13 cellular contexts compared by ENCODE assay signal in genomic region chr16:9124908-9125584, GRCh38. TPM values are rescaled to one million over a fixed set of nuclear protein-coding genes. Genes with fewer than 3 reads are reported as not detected.
DNase-seq lines count a peak whose midpoint lies in the region; ATAC-seq and TF ChIP-seq lines count a peak whose summit lies in the region.
"Had no signal": no experiment of that assay in that cellular context is flagged by ENCODE, and none has a peak within 500 bp of the region (broad histone marks: within the 10 kb centered on the region; RNA-seq: fewer than 3 reads in every experiment).

No MANE protein-coding gene starts in this region.

- no peak overlapping the region for H3K4me2 ChIP-seq in OCI-LY3 (ENCODE audit: low read length)
- H3K4me2 ChIP-seq in smooth muscle cell, result no peak overlapping the region

- H3K27ac ChIP-seq in OCI-LY3 (ENCODE audit: low read length), result no peak overlapping the region
- H3K27ac ChIP-seq in smooth muscle cell (ENCODE audit: low read depth), result peak overlapping the region; percentile 51
- H3K27ac ChIP-seq in WERI-Rb-1, result no peak overlapping the region
- H3K27ac ChIP-seq: tibial artery had no signal

- H3K79me2 ChIP-seq in OCI-LY3 (ENCODE audit: low read length), result peaks cover 18% of the 10 kb centered on the region
- peaks cover 36% of the 10 kb centered on the region for H3K79me2 ChIP-seq in smooth muscle cell (ENCODE audit: low read depth)

- CTCF ChIA-PET in activated CD8-positive, alpha-beta memory T cell treated with anti-CD3 and anti-CD28 coated beads, Interleukin-2, amount 10 ng/mL, durations not matched to agents 7 days and 5 days (lab: Charles Lee), result interaction anchor here (1.3 kb wide), 1 partner anchor 10 kb away, joined by 6 read pairs; no protein-coding TSS in a partner anchor

- no peaks in the 10 kb centered on the region for H3K27me3 ChIP-seq in OCI-LY3 (ENCODE audit: low read depth, low read length)
- H3K27me3 ChIP-seq in smooth muscle cell (ENCODE audit: low read depth), result no peaks in the 10 kb centered on the region
- no peaks in the 10 kb centered on the region for H3K27me3 ChIP-seq in WERI-Rb-1 (ENCODE audit: insufficient read depth, low read depth, severe bottlenecking)
- H3K27me3 ChIP-seq: tibial artery had no signal

- H3F3A ChIP-seq in smooth muscle cell (ENCODE audit: low read depth), result peaks cover 13% of the 10 kb centered on the region

- peaks cover 23% of the 10 kb centered on the region for H3K36me3 Mint-ChIP-seq in activated CD8-positive, alpha-beta memory T cell treated with anti-CD3 and anti-CD28 coated beads, Interleukin-2, amount 10 ng/mL, durations not matched to agents 7 days and 5 days
- peaks cover 8% of the 10 kb centered on the region for H3K36me3 Mint-ChIP-seq in chondrocyte (ENCODE audit: low read depth)

- WGBS in smooth muscle cell (ENCODE audit: low lambda C conversion rate), result 86% methylated on average over 12 of the region's 12 CpGs

- H3K9ac ChIP-seq in OCI-LY3 (ENCODE audit: low read length), result no peak overlapping the region
- no peak overlapping the region for H3K9ac ChIP-seq in smooth muscle cell (ENCODE audit: low read depth)

- peak; percentile 42 for DNase-seq in activated CD8-positive, alpha-beta memory T cell treated with anti-CD3 and anti-CD28 coated beads, Interleukin-2, amount 10 ng/mL, durations not matched to agents 7 days and 5 days
- no peak for DNase-seq in activated CD8-positive, alpha-beta memory T cell treated with anti-CD3 and anti-CD28 coated beads, Interleukin-2, amount 50 U/mL, for 48 hours
- DNase-seq in chondrocyte (ENCODE audit: low spot score) (no peak), smooth muscle cell (lab: John Stamatoyannopoulos, UW; ENCODE audit: unreplicated experiment) (no peak), HCEC 1CT (no peak), WERI-Rb-1 (no peak)
- DNase-seq: activated T-cell treated with anti-CD3 and anti-CD28 coated beads for 4 hours; caudate nucleus; NCI-H2029; NK-92 treated with Interleukin-12 subunit alpha and Interleukin-12 subunit beta, amount 100 ng/mL, for 24 hours; tibial artery had no signal

- H3K4me3 ChIP-seq in OCI-LY3 (ENCODE audit: low read length) (no peak overlapping the region), smooth muscle cell (no peak overlapping the region), WERI-Rb-1 (ENCODE audit: low read depth, low read length) (no peak overlapping the region)
- H3K4me3 ChIP-seq: tibial artery had no signal

- TF ChIP-seq CTCF in OCI-LY3 (IDR thresholded peaks at IDR 0.05; ENCODE audit: low read depth, low read length) (peak; percentile 12; the same call in 1 of the 2 replicates), chondrocyte (IDR thresholded peaks at IDR 0.05) (peak; percentile 35), smooth muscle cell (IDR thresholded peaks at IDR 0.05; ENCODE audit: borderline replicate concordance, insufficient read depth, poor library complexity, severe bottlenecking) (no peak), WERI-Rb-1 (IDR thresholded peaks at IDR 0.05; ENCODE audit: low read depth, low read length) (no peak)

- H3K4me1 ChIP-seq in OCI-LY3 (ENCODE audit: low read length), result peaks cover 28% of the 10 kb centered on the region
- no peaks in the 10 kb centered on the region for H3K4me1 ChIP-seq in smooth muscle cell (ENCODE audit: low read depth)

- H3K9me3 ChIP-seq in OCI-LY3 (ENCODE audit: insufficient read depth, low read length), result no peaks in the 10 kb centered on the region
- H3K9me3 ChIP-seq in smooth muscle cell (replicated peaks; ENCODE audit: low read depth), result no peaks in the 10 kb centered on the region
- no peaks in the 10 kb centered on the region for H3K9me3 ChIP-seq in WERI-Rb-1 (ENCODE audit: severe bottlenecking)
- H3K9me3 ChIP-seq: tibial artery had no signal

- no peak overlapping the region for H3K4me3 Mint-ChIP-seq in activated CD8-positive, alpha-beta memory T cell treated with anti-CD3 and anti-CD28 coated beads, Interleukin-2, amount 10 ng/mL, durations not matched to agents 7 days and 5 days
- no peak overlapping the region for H3K4me3 Mint-ChIP-seq in chondrocyte (ENCODE audit: unreplicated experiment)

- H3K9me3 Mint-ChIP-seq in activated CD8-positive, alpha-beta memory T cell treated with anti-CD3 and anti-CD28 coated beads, Interleukin-2, amount 10 ng/mL, durations not matched to agents 7 days and 5 days (ENCODE audit: low read depth), result no peaks in the 10 kb centered on the region
- H3K9me3 Mint-ChIP-seq in chondrocyte (ENCODE audit: low read depth), result no peaks in the 10 kb centered on the region

- H2AFZ ChIP-seq in OCI-LY3 (ENCODE audit: low read depth, low read length) (no peak overlapping the region), smooth muscle cell (ENCODE audit: low read depth) (no peak overlapping the region)

- H3K27me3 Mint-ChIP-seq in activated CD8-positive, alpha-beta memory T cell treated with anti-CD3 and anti-CD28 coated beads, Interleukin-2, amount 10 ng/mL, durations not matched to agents 7 days and 5 days, result no peaks in the 10 kb centered on the region
- H3K27me3 Mint-ChIP-seq in chondrocyte (ENCODE audit: low read depth), result no peaks in the 10 kb centered on the region

- H3K27ac Mint-ChIP-seq in activated CD8-positive, alpha-beta memory T cell treated with anti-CD3 and anti-CD28 coated beads, Interleukin-2, amount 10 ng/mL, durations not matched to agents 7 days and 5 days, result no peak overlapping the region
- peak overlapping the region; percentile 66 for H3K27ac Mint-ChIP-seq in chondrocyte (ENCODE audit: unreplicated experiment)

- H3K36me3 ChIP-seq in OCI-LY3 (replicated peaks; ENCODE audit: low read depth, low read length) (peaks cover 25% of the 10 kb centered on the region), smooth muscle cell (ENCODE audit: low read depth) (no peaks in the 10 kb centered on the region), WERI-Rb-1 (peaks cover 11% of the 10 kb centered on the region)

- H3K4me1 Mint-ChIP-seq in activated CD8-positive, alpha-beta memory T cell treated with anti-CD3 and anti-CD28 coated beads, Interleukin-2, amount 10 ng/mL, durations not matched to agents 7 days and 5 days, result peaks cover 63% of the 10 kb centered on the region
- H3K4me1 Mint-ChIP-seq in chondrocyte (ENCODE audit: low read depth), result peaks cover 38% of the 10 kb centered on the region

- H4K20me1 ChIP-seq in OCI-LY3 (ENCODE audit: insufficient read depth, low read length) (peaks cover 34% of the 10 kb centered on the region), smooth muscle cell (ENCODE audit: low read depth) (peaks cover 92% of the 10 kb centered on the region)

- ATAC-seq in activated CD8-positive, alpha-beta memory T cell treated with anti-CD3 and anti-CD28 coated beads, Interleukin-2, amount 10 ng/mL, durations not matched to agents 7 days and 5 days, result no peak
- no peak for ATAC-seq in HG03439 (IDR thresholded peaks at IDR 0.05; ENCODE audit: unreplicated experiment)

RNA-seq across cellular contexts. Expression of gene HAPSTR1, which starts 33.6 kb away (rescaled TPM):
- 10 to 100 TPM; 52.3 to 63.8 TPM for total RNA-seq in activated CD8-positive, alpha-beta memory T cell treated with anti-CD3 and anti-CD28 coated beads, Interleukin-2, amount 10 ng/mL, durations not matched to agents 7 days and 5 days
- 82.5 to 84.3 TPM (median 83.0 TPM) in 3 replicates for total RNA-seq in chondrocyte
- total RNA-seq in smooth muscle cell, result 77.5 and 86.7 TPM in 2 replicates
- polyA plus RNA-seq in smooth muscle cell, result 26.7 and 29.1 TPM in 2 replicates

Comparison
In these comparisons a context has a peak if more than half of its experiments do, and no peak if none do; other contexts are left out.
1. CTCF ChIP-seq: peak in OCI-LY3 (single experiment) and chondrocyte (single experiment); none in smooth muscle cell (single experiment) and WERI-Rb-1 (single experiment).